21 cellular contexts compared by ENCODE assay signal in the genomic region with DNA sequence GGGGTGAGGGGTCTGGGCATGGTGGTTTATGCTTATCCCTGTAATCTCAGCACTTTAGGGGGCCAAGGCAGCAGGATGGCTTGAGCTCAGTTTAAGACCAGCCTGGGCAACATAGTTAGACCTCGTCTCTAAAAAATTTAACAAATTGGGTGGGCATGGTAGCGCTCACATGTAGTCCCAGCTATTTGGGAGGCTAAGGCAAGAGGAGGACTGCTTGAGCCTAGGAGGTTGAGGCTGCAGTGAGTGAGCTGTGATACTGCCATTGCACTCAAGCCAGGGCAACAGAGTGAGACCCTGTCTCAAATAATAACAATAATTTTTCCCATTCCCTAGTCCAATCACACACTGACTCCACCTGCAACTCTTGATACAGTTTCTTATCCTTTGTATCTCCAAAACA. TPM values are rescaled to one million over a fixed set of nuclear protein-coding genes. Genes with fewer than 3 reads are reported as not detected.
DNase-seq lines count a peak whose midpoint lies in the region; ATAC-seq and TF ChIP-seq lines count a peak whose summit lies in the region.
"Had no signal": no experiment of that assay in that cellular context is flagged by ENCODE, and none has a peak within 500 bp of the region (broad histone marks: within the 10 kb centered on the region; RNA-seq: fewer than 3 reads in every experiment).

No MANE protein-coding gene starts in this region.

- H3K36me3 Mint-ChIP-seq in activated B cell treated with CpG ODN at 0.5 μM for 24 hours (ENCODE audit: low read depth) = peaks cover 17% of the 10 kb centered on the region
- H3K36me3 Mint-ChIP-seq in naive thymus-derived CD8-positive, alpha-beta T cell = peaks cover 0 to 31% (median 3%) of the 10 kb centered on the region in 3 donors
- H3K36me3 Mint-ChIP-seq: activated naive CD4-positive, alpha-beta T cell treated with anti-CD3 and anti-CD28 coated beads, Interleukin-2, amount 50 U/mL, for 72 hours had no signal

- peak overlapping the region in 5 of 11 experiments; percentile 14 to 34 (median 18); a peak in 9 of 22 replicates for H3K27ac ChIP-seq in BLaER1 treated with 17β-estradiol and CSF1 and Interleukin-3, amounts not matched to agents 10 nM and 100 nM
- no peak overlapping the region for H3K27ac ChIP-seq in MM.1S (ENCODE audit: low read length)
- H3K27ac ChIP-seq in uterus = no peak overlapping the region

- peak overlapping the region; percentile 72 for H3K27ac Mint-ChIP-seq in activated B cell treated with CpG ODN at 0.5 μM for 24 hours
- peak overlapping the region in 6 of 10 donors; percentile 15 to 72 (median 32) for H3K27ac Mint-ChIP-seq in naive thymus-derived CD8-positive, alpha-beta T cell
- H3K27ac Mint-ChIP-seq: CD8-positive, alpha-beta T cell had no signal

- H3K4me3 Mint-ChIP-seq in activated B cell treated with CpG ODN at 0.5 μM for 24 hours = no peak overlapping the region
- H3K4me3 Mint-ChIP-seq in naive thymus-derived CD8-positive, alpha-beta T cell = peak overlapping the region in 3 of 10 donors; percentile 14 to 29 (median 22)
- H3K4me3 Mint-ChIP-seq: CD8-positive, alpha-beta T cell; central memory CD8-positive, alpha-beta T cell had no signal

- H3K9ac ChIP-seq in BLaER1 treated with 17β-estradiol and CSF1 and Interleukin-3, amounts not matched to agents 10 nM and 100 nM = peak overlapping the region in 3 of 11 experiments; percentile 14 to 52 (median 37); a peak in 2 of 22 replicates
- H3K9ac ChIP-seq in MM.1S (ENCODE audit: low read length) = no peak overlapping the region

- no peaks in the 10 kb centered on the region for H3K27me3 Mint-ChIP-seq in activated B cell treated with CpG ODN at 0.5 μM for 24 hours
- no peaks in the 10 kb centered on the region for H3K27me3 Mint-ChIP-seq in naive thymus-derived CD8-positive, alpha-beta T cell
- H3K27me3 Mint-ChIP-seq: central memory CD8-positive, alpha-beta T cell had no signal

- no peak for DNase-seq in GM12865 (ENCODE audit: low read depth)
- DNase-seq in activated B cell treated with CpG ODN at 0.5 μM for 24 hours = no peak
- no peak for DNase-seq in naive thymus-derived CD8-positive, alpha-beta T cell
- no peak for DNase-seq in MM.1S
- no peak for DNase-seq in uterus
- DNase-seq: CD8-positive, alpha-beta T cell; dermis blood vessel endothelial cell; GOT3; MV-4-11; NCI-H1694; NCI-H2171; NCI-H524 treated with DMSO at 0.1 percent for 48 hours; nucleus accumbens; stimulated activated CD4-positive, alpha-beta T cell treated with anti-CD3 and anti-CD28 coated beads, Interleukin-1b, Interleukin-23, amount 100 ng/mL, for 48 hours; T-helper 2 cell had no signal

- no peaks in the 10 kb centered on the region for H3K9me2 ChIP-seq in MM.1S (replicated peaks; ENCODE audit: insufficient read depth, low read length)

- peaks cover 36 to 84% (median 59%) of the 10 kb centered on the region in 10 experiments for H3K4me1 ChIP-seq in BLaER1 treated with 17β-estradiol and CSF1 and Interleukin-3, amounts not matched to agents 10 nM and 100 nM
- H3K4me1 ChIP-seq in MM.1S (ENCODE audit: low read length) = peaks cover 10% of the 10 kb centered on the region
- H3K4me1 ChIP-seq in uterus = peaks cover 3 to 9% of the 10 kb centered on the region in 2 donors

- no peak for TF ChIP-seq CTCF in GM12865 (IDR thresholded peaks at IDR 0.05; ENCODE audit: insufficient read depth, low read depth, low read length, missing control alignments)
- no peak for TF ChIP-seq CTCF in activated B cell treated with CpG ODN at 0.5 μM for 24 hours (IDR thresholded peaks at IDR 0.05)
- no peak for TF ChIP-seq CTCF in MM.1S (IDR thresholded peaks at IDR 0.05; ENCODE audit: low read length)
- TF ChIP-seq CTCF in uterus (IDR thresholded peaks at IDR 0.05) = no peak

- no peak for TF ChIP-seq POLR2A in uterus (IDR thresholded peaks at IDR 0.05)

- H4K20me1 ChIP-seq in BLaER1 treated with 17β-estradiol and CSF1 and Interleukin-3, amounts not matched to agents 10 nM and 100 nM = peaks cover 50 to 96% (median 80%) of the 10 kb centered on the region in 11 experiments
- H4K20me1 ChIP-seq in MM.1S (ENCODE audit: insufficient read depth, low read length) = 0 out of 2 replicates have a peak, but pooled peaks cover 4% of the 10 kb centered on the region

- CTCF ChIA-PET in activated B cell treated with CpG ODN at 0.5 μM for 24 hours (lab: Charles Lee) = interaction anchor here (3.0 kb wide), 1 partner anchor 68 kb away, joined by 13 read pairs; no protein-coding TSS in a partner anchor

- peaks cover 10% of the 10 kb centered on the region for H3F3A ChIP-seq in MM.1S (ENCODE audit: insufficient read depth, low read length)

- peaks cover 93% of the 10 kb centered on the region for H3K79me2 ChIP-seq in MM.1S (ENCODE audit: low read length)

- H2AFZ ChIP-seq in MM.1S (ENCODE audit: low read length) = no peak overlapping the region

- POLR2A ChIA-PET in activated B cell treated with CpG ODN at 0.5 μM for 24 hours (lab: Charles Lee) = interaction anchor here (0.6 kb wide), 1 partner anchor 11 kb away, joined by 7 read pairs; no protein-coding TSS in a partner anchor
- POLR2A ChIA-PET in naive thymus-derived CD8-positive, alpha-beta T cell (lab: Charles Lee) = no interaction called here

- H3K36me3 ChIP-seq in BLaER1 treated with 17β-estradiol and CSF1 and Interleukin-3, amounts not matched to agents 10 nM and 100 nM = peaks cover 31 to 80% (median 63%) of the 10 kb centered on the region in 11 experiments
- H3K36me3 ChIP-seq in MM.1S (replicated peaks; ENCODE audit: insufficient read depth, low read length) (peaks cover 3% of the 10 kb centered on the region; the same call in 1 of the 2 replicates), uterus (no peaks in the 10 kb centered on the region)

- H3K9me3 ChIP-seq in BLaER1 treated with 17β-estradiol and CSF1 and Interleukin-3, amounts not matched to agents 10 nM and 100 nM (replicated peaks in 1 of 11) = peaks cover 0 to 6% (median 0%) of the 10 kb centered on the region in 11 experiments; a peak in 4 of 22 replicates
- H3K9me3 ChIP-seq in MM.1S (replicated peaks; ENCODE audit: insufficient read depth, low read length) = no peaks in the 10 kb centered on the region
- H3K9me3 ChIP-seq in uterus = no peaks in the 10 kb centered on the region

- H3K9me3 Mint-ChIP-seq in activated B cell treated with CpG ODN at 0.5 μM for 24 hours = no peaks in the 10 kb centered on the region
- no peaks in the 10 kb centered on the region for H3K9me3 Mint-ChIP-seq in naive thymus-derived CD8-positive, alpha-beta T cell
- H3K9me3 Mint-ChIP-seq: activated naive CD4-positive, alpha-beta T cell treated with anti-CD3 and anti-CD28 coated beads, Interleukin-2, amount 50 U/mL, for 72 hours; CD8-positive, alpha-beta T cell; central memory CD8-positive, alpha-beta T cell had no signal

- no peak overlapping the region for H3K4me3 ChIP-seq in BLaER1 treated with 17β-estradiol and CSF1 and Interleukin-3, amounts not matched to agents 10 nM and 100 nM
- peak overlapping the region; percentile 24 for H3K4me3 ChIP-seq in GM12865 (ENCODE audit: low read depth, low read length)
- no peak overlapping the region for H3K4me3 ChIP-seq in MM.1S (ENCODE audit: low read length)
- H3K4me3 ChIP-seq in uterus = no peak overlapping the region
- H3K4me3 ChIP-seq: lung, skin epidermis had no signal

- intact Hi-C loops in activated B cell treated with CpG ODN at 0.5 μM for 24 hours (cut with micrococcal nuclease) (no loop called here), uterus (cut with DNase I; ENCODE audit: low total_unique reads) (no loop called here)

- H3K27me3 ChIP-seq in BLaER1 treated with 17β-estradiol and CSF1 and Interleukin-3, amounts not matched to agents 10 nM and 100 nM = no peaks in the 10 kb centered on the region
- no peaks in the 10 kb centered on the region for H3K27me3 ChIP-seq in MM.1S (replicated peaks; ENCODE audit: insufficient read depth, low read length)
- no peaks in the 10 kb centered on the region for H3K27me3 ChIP-seq in uterus

- ATAC-seq in activated B cell treated with CpG ODN at 0.5 μM for 24 hours (ENCODE audit: low read depth) = no peak
- no peak for ATAC-seq in naive thymus-derived CD8-positive, alpha-beta T cell
- no peak for ATAC-seq in HG03565 (IDR thresholded peaks at IDR 0.05; ENCODE audit: unreplicated experiment)
- ATAC-seq: activated naive CD4-positive, alpha-beta T cell treated with anti-CD3 and anti-CD28 coated beads, Interleukin-2, amount 50 U/mL, for 72 hours; CD8-positive, alpha-beta T cell had no signal

- H3K4me1 Mint-ChIP-seq in activated B cell treated with CpG ODN at 0.5 μM for 24 hours = peaks cover 79% of the 10 kb centered on the region
- peaks cover 18 to 71% (median 53%) of the 10 kb centered on the region in 4 donors for H3K4me1 Mint-ChIP-seq in naive thymus-derived CD8-positive, alpha-beta T cell

- peak overlapping the region; percentile 32 to 83 (median 58) for H3K4me2 ChIP-seq in BLaER1 treated with 17β-estradiol and CSF1 and Interleukin-3, amounts not matched to agents 10 nM and 100 nM
- H3K4me2 ChIP-seq in MM.1S (ENCODE audit: low read depth, low read length) = no peak overlapping the region

RNA-seq across cellular contexts. Expression of gene WASF2, which starts 6.3 kb away (rescaled TPM):
- total RNA-seq in activated B cell treated with CpG ODN at 0.5 μM for 24 hours = 136 and 137 TPM in 2 replicates
- total RNA-seq in naive thymus-derived CD8-positive, alpha-beta T cell = 100 to 1,000 TPM; 183 to 185 TPM
- 10 to 100 TPM; 54.8 to 68.9 (median 68.5) TPM for polyA plus RNA-seq in naive thymus-derived CD8-positive, alpha-beta T cell
- 100 to 1,000 TPM in 1 of 4 donors, 10 to 100 TPM in 3; 27.2 to 178 (median 41.1) TPM for total RNA-seq in uterus
